ENCODE assay signal across 15 cellular contexts in genomic region chr1:203207751-203208150, GRCh38. TPM values are rescaled to one million over a fixed set of nuclear protein-coding genes. Genes with fewer than 3 reads are reported as not detected.
"Had no signal": no experiment of that assay in that cellular context is flagged by ENCODE, and none has a peak within 500 bp of the region (broad histone marks: within the 10 kb centered on the region; RNA-seq: fewer than 3 reads in every experiment).

No MANE protein-coding gene starts in this region.

- H3K27ac Mint-ChIP-seq: memory B cell had no signal

- H3K9me3 Mint-ChIP-seq: memory B cell had no signal

- H3K4me3 Mint-ChIP-seq: memory B cell had no signal

- ATAC-seq: gastrocnemius medialis; stimulated activated naive CD8-positive, alpha-beta T cell treated with anti-CD3 and anti-CD28 coated beads, Interleukin-15, Interleukin-2, amounts not matched to agents 100 U/mL and 50 U/mL, for 24 hours; upper lobe of right lung had no signal

- DNase-seq: activated CD4-positive, alpha-beta T cell treated with anti-CD3 and anti-CD28 coated beads, Interleukin-2, amount 50 U/mL, for 1 hour; activated T-cell treated with anti-CD3 and anti-CD28 coated beads for 4 hours; aorta; gastrocnemius medialis; left ventricle myocardium inferior; stimulated activated CD4-positive, alpha-beta T cell treated with anti-CD3 and anti-CD28 coated beads, Interleukin-2, amount 100 ng/mL, for 48 hours; stimulated activated naive CD8-positive, alpha-beta T cell treated with anti-CD3 and anti-CD28 coated beads, Interleukin-15, Interleukin-2, amounts not matched to agents 100 U/mL and 50 U/mL, for 24 hours; upper lobe of right lung had no signal

- H3K36me3 ChIP-seq: gastrocnemius medialis, left ventricle myocardium inferior, sigmoid colon, suprapubic skin, upper lobe of right lung had no signal

- H3K27ac ChIP-seq: gastrocnemius medialis, left ventricle myocardium inferior, sigmoid colon, suprapubic skin, upper lobe of right lung had no signal

- H3K9me3 ChIP-seq: gastrocnemius medialis, left ventricle myocardium inferior, sigmoid colon, suprapubic skin, upper lobe of right lung had no signal

- H3K4me1 Mint-ChIP-seq: memory B cell had no signal

- H3K4me1 ChIP-seq: left ventricle myocardium inferior, sigmoid colon, suprapubic skin had no signal

- H3K4me3 ChIP-seq: gastrocnemius medialis, left ventricle myocardium inferior, sigmoid colon, suprapubic skin, upper lobe of right lung had no signal

- H3K36me3 Mint-ChIP-seq: memory B cell had no signal

- H3K27me3 ChIP-seq: gastrocnemius medialis, sigmoid colon, suprapubic skin, upper lobe of right lung had no signal

RNA-seq across cellular contexts. Expression of gene CHI3L1, which starts 21.2 kb away (rescaled TPM):
- total RNA-seq: activated CD8-positive, alpha-beta memory T cell treated with anti-CD3 and anti-CD28 coated beads for 36 hours; left ventricle myocardium inferior; osteocyte; pulmonary artery endothelial cell; T-helper 2 cell treated with Interferon-gamma antibody and Interleukin-4, amounts not matched to agents 100 ng/mL and 5 ng/mL, for 36 hours had no signal

RNA-seq across cellular contexts. Expression of gene CHIT1, which starts 21.7 kb away (rescaled TPM):
- total RNA-seq: left ventricle myocardium inferior, osteocyte, pulmonary artery endothelial cell, sigmoid colon had no signal

RNA-seq across cellular contexts. Expression of gene MYBPH, which starts 32.1 kb away (rescaled TPM):
- total RNA-seq: activated CD8-positive, alpha-beta memory T cell treated with anti-CD3 and anti-CD28 coated beads for 36 hours; aorta; left ventricle myocardium inferior; osteocyte; pulmonary artery endothelial cell; sigmoid colon; T-helper 2 cell treated with Interferon-gamma antibody and Interleukin-4, amounts not matched to agents 100 ng/mL and 5 ng/mL, for 36 hours; upper lobe of right lung had no signal
